22 cellular contexts compared by ENCODE assay signal in genomic region chr19:14161305-14161704, GRCh38.
"Had no signal": no experiment of that assay in that cellular context is flagged by ENCODE, and none has a peak within 500 bp of the region (broad histone marks: within the 10 kb centered on the region; RNA-seq: fewer than 3 reads in every experiment).

No MANE protein-coding gene starts in this region.

- H3K9ac ChIP-seq: KMS-11 had no signal

- FAIRE-seq: RCC 7860 had no signal

- H3K4me1 ChIP-seq: SJSA1 had no signal

- H3K9me3 ChIP-seq: SJSA1 had no signal

- H3K4me2 ChIP-seq: KMS-11 had no signal

- DNase-seq: IMR-90, Kasumi-1, MM.1S, NCI-H1092 treated with DMSO at 0.1 percent for 48 hours, NCI-H1436, NCI-H187, NCI-H2029, NCI-H2081 treated with DMSO at 0.1 percent for 48 hours, NCI-H2171, NCI-H226, NCI-H446, NCI-H510A, NCI-H524 treated with DMSO at 0.1 percent for 48 hours, NCI-H69, NCI-H774, Right ventricle myocardium superior, RPMI8226, SIG-M5 had no signal

- H3K27me3 ChIP-seq: SJSA1 had no signal

- H3K4me3 ChIP-seq: SJSA1, SK-N-MC had no signal

- H3K27ac ChIP-seq: KMS-11, SJSA1, SK-N-MC had no signal
